In the genomic region with DNA sequence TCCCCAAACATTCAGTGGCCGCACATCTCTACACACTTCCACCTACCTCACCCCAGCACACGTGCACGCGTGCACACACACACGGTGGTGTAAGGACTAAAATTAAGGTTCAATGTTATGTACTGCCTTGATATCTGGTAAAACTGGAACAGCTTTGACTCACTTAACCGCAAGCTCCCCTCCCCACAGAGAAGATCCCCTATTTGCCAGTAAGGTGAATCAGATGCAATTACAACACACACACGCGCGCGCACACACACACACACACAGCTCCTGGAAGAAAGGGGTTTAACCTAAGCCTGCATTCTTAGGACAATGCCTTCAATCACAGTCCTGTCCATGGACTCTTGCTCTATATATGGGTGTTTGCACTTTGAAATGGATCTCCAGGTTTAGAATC, we compare ENCODE assay signal across 30 cellular contexts. TPM values are rescaled to one million over a fixed set of nuclear protein-coding genes. Genes with fewer than 3 reads are reported as not detected.
DNase-seq lines count a peak whose midpoint lies in the region; ATAC-seq and TF ChIP-seq lines count a peak whose summit lies in the region.
"Had no signal": no experiment of that assay in that cellular context is flagged by ENCODE, and none has a peak within 500 bp of the region (broad histone marks: within the 10 kb centered on the region; RNA-seq: fewer than 3 reads in every experiment).

No MANE protein-coding gene starts in this region.

- H3K4me3 Mint-ChIP-seq in stimulated activated naive CD8-positive, alpha-beta T cell treated with anti-CD3 and anti-CD28 coated beads, Interleukin-15, amount 100 ng/mL, for 72 hours = no peak overlapping the region
- H3K4me3 Mint-ChIP-seq: activated CD8-positive, alpha-beta memory T cell treated with anti-CD3 and anti-CD28 coated beads, Interleukin-2, amount 10 ng/mL, durations not matched to agents 7 days and 5 days; activated naive CD8-positive, alpha-beta T cell treated with anti-CD3 and anti-CD28 coated beads, Interleukin-2, amount 50 U/mL, for 24 hours; activated T-cell treated with anti-CD3 and anti-CD28 coated beads, Interleukin-2, amount 50 U/mL, for 72 hours; B cell; CD8-positive, alpha-beta T cell; GM23338; neural crest cell; T-helper 1 cell treated with Interleukin-12 subunit alpha and Interleukin-12 subunit beta and Interleukin-4 antibody, amounts not matched to agents 30 μg/mL and 1 μg/mL, for 36 hours had no signal

- H3K27ac Mint-ChIP-seq in stimulated activated naive CD8-positive, alpha-beta T cell treated with anti-CD3 and anti-CD28 coated beads, Interleukin-15, amount 100 ng/mL, for 72 hours = no peak overlapping the region
- H3K27ac Mint-ChIP-seq: activated CD8-positive, alpha-beta memory T cell treated with anti-CD3 and anti-CD28 coated beads, Interleukin-2, amount 10 ng/mL, durations not matched to agents 7 days and 5 days; activated naive CD8-positive, alpha-beta T cell treated with anti-CD3 and anti-CD28 coated beads, Interleukin-2, amount 50 U/mL, for 24 hours; activated T-cell treated with anti-CD3 and anti-CD28 coated beads, Interleukin-2, amount 50 U/mL, for 72 hours; B cell; CD8-positive, alpha-beta T cell; GM23338; T-helper 1 cell treated with Interleukin-12 subunit alpha and Interleukin-12 subunit beta and Interleukin-4 antibody, amounts not matched to agents 30 μg/mL and 1 μg/mL, for 36 hours had no signal

- H3K4me1 Mint-ChIP-seq in stimulated activated naive CD8-positive, alpha-beta T cell treated with anti-CD3 and anti-CD28 coated beads, Interleukin-15, amount 100 ng/mL, for 72 hours = peaks cover 5% of the 10 kb centered on the region
- H3K4me1 Mint-ChIP-seq: activated naive CD8-positive, alpha-beta T cell treated with anti-CD3 and anti-CD28 coated beads, Interleukin-2, amount 50 U/mL, for 24 hours had no signal

- peak; percentile 49 for ATAC-seq in stimulated activated naive CD8-positive, alpha-beta T cell treated with anti-CD3 and anti-CD28 coated beads, Interleukin-15, amount 100 ng/mL, for 72 hours
- ATAC-seq in stimulated activated naive CD8-positive, alpha-beta T cell treated with anti-CD3 and anti-CD28 coated beads, Interleukin-15, Interleukin-2, amounts not matched to agents 100 U/mL and 50 U/mL, for 24 hours = no peak
- ATAC-seq in RWPE2 (ENCODE audit: low read depth) (peak; percentile 81), SK-N-SH treated with all-trans-retinoic acid at 6 μM for 48 hours (no peak), HG03025 (IDR thresholded peaks at IDR 0.05; ENCODE audit: low FRiP score, unreplicated experiment) (no peak)
- ATAC-seq: activated CD4-positive, CD25-positive, alpha-beta regulatory T cell treated with anti-CD3 and anti-CD28 coated beads, Interleukin-2, amount 50 U/mL, for 24 hours; activated CD8-positive, alpha-beta memory T cell treated with anti-CD3 and anti-CD28 coated beads, Interleukin-2, amount 10 ng/mL, durations not matched to agents 7 days and 5 days; activated naive CD8-positive, alpha-beta T cell treated with anti-CD3 and anti-CD28 coated beads, Interleukin-2, amount 50 U/mL, for 24 hours; activated T-cell treated with anti-CD3 and anti-CD28 coated beads, Interleukin-2, amount 50 U/mL, for 72 hours; CD8-positive, alpha-beta T cell; GM23338; left lobe of liver; pancreas had no signal

- no peaks in the 10 kb centered on the region for H3K4me1 ChIP-seq in RWPE2 (ENCODE audit: insufficient read depth, poor library complexity, severe bottlenecking)
- no peaks in the 10 kb centered on the region for H3K4me1 ChIP-seq in uterus
- H3K4me1 ChIP-seq: pancreas, testis, vagina had no signal

- TF ChIP-seq CTCF in RWPE2 (IDR thresholded peaks at IDR 0.05; ENCODE audit: poor library complexity, severe bottlenecking) (no peak), fibroblast of mammary gland (conservative IDR thresholded peaks at IDR 0.05; ENCODE audit: control insufficient read depth, insufficient read depth, low read depth, low read length) (no peak), uterus (IDR thresholded peaks at IDR 0.05) (no peak)

- H3K9me3 ChIP-seq in RWPE2 (ENCODE audit: severe bottlenecking) = no peaks in the 10 kb centered on the region
- no peaks in the 10 kb centered on the region for H3K9me3 ChIP-seq in uterus
- H3K9me3 ChIP-seq: pancreas, testis, vagina had no signal

- H3K27me3 ChIP-seq in RWPE2 (ENCODE audit: insufficient read depth, poor library complexity, severe bottlenecking) (no peaks in the 10 kb centered on the region), uterus (no peaks in the 10 kb centered on the region)
- H3K27me3 ChIP-seq: pancreas, testis, vagina had no signal

- H3K9me3 Mint-ChIP-seq in stimulated activated naive CD8-positive, alpha-beta T cell treated with anti-CD3 and anti-CD28 coated beads, Interleukin-15, amount 100 ng/mL, for 72 hours = no peaks in the 10 kb centered on the region
- H3K9me3 Mint-ChIP-seq: activated naive CD8-positive, alpha-beta T cell treated with anti-CD3 and anti-CD28 coated beads, Interleukin-2, amount 50 U/mL, for 24 hours; activated T-cell treated with anti-CD3 and anti-CD28 coated beads, Interleukin-2, amount 50 U/mL, for 72 hours; CD8-positive, alpha-beta T cell; GM23338; neural crest cell; T-helper 1 cell treated with Interleukin-12 subunit alpha and Interleukin-12 subunit beta and Interleukin-4 antibody, amounts not matched to agents 30 μg/mL and 1 μg/mL, for 36 hours had no signal

- H3K4me3 ChIP-seq in RWPE2 (ENCODE audit: severe bottlenecking) = no peak overlapping the region
- H3K4me3 ChIP-seq in fibroblast of mammary gland (ENCODE audit: control insufficient read depth, low read depth, low read length) = no peak overlapping the region
- H3K4me3 ChIP-seq in uterus = no peak overlapping the region
- H3K4me3 ChIP-seq: GM12878, GM23338, pancreas, SK-N-MC, testis, vagina had no signal

- peaks cover 7% of the 10 kb centered on the region for H3K27me3 Mint-ChIP-seq in stimulated activated naive CD8-positive, alpha-beta T cell treated with anti-CD3 and anti-CD28 coated beads, Interleukin-15, amount 100 ng/mL, for 72 hours

- H3K27ac ChIP-seq in RWPE2 (ENCODE audit: poor library complexity, severe bottlenecking) (no peak overlapping the region), uterus (no peak overlapping the region)
- H3K27ac ChIP-seq: pancreas, SK-N-MC, testis, vagina had no signal

- TF ChIP-seq POLR2A in uterus (IDR thresholded peaks at IDR 0.05) = no peak

- no peak for DNase-seq in stimulated activated naive CD8-positive, alpha-beta T cell treated with anti-CD3 and anti-CD28 coated beads, Interleukin-15, amount 100 ng/mL, for 72 hours
- no peak for DNase-seq in stimulated activated naive CD8-positive, alpha-beta T cell treated with anti-CD3 and anti-CD28 coated beads, Interleukin-15, Interleukin-2, amounts not matched to agents 100 U/mL and 50 U/mL, for 24 hours
- no peak for DNase-seq in RWPE2 (ENCODE audit: low spot score)
- peak; percentile 13 for DNase-seq in fibroblast of mammary gland (ENCODE audit: low read depth)
- DNase-seq in uterus = no peak
- no peak for DNase-seq in activated naive CD4-positive, alpha-beta T cell (lab: John Stamatoyannopoulos, UW)
- DNase-seq: ACHN; activated CD4-positive, alpha-beta T cell treated with anti-CD3 and anti-CD28 coated beads, Interleukin-2, amount 50 U/mL, for 4 hours; activated CD8-positive, alpha-beta memory T cell treated with anti-CD3 and anti-CD28 coated beads, Interleukin-2, amount 10 ng/mL, durations not matched to agents 7 days and 5 days; activated naive CD8-positive, alpha-beta T cell treated with anti-CD3 and anti-CD28 coated beads, Interleukin-2, amount 50 U/mL, for 24 hours; activated T-cell treated with anti-CD3 and anti-CD28 coated beads, Interleukin-2, amount 50 U/mL, for 72 hours; CD8-positive, alpha-beta T cell; dermis blood vessel endothelial cell; EL; pancreas; retina; stimulated activated naive CD4-positive, alpha-beta T cell; testis had no signal

- intact Hi-C loops in uterus (cut with DNase I; ENCODE audit: low total_unique reads) = no loop called here

- H3K36me3 ChIP-seq in RWPE2 (ENCODE audit: low read depth) = no peaks in the 10 kb centered on the region
- H3K36me3 ChIP-seq in uterus = no peaks in the 10 kb centered on the region
- H3K36me3 ChIP-seq: pancreas, vagina had no signal

TF ChIP-seq in SK-N-SH treated with all-trans-retinoic acid at 6 μM for 48 hours, 23 proteins besides CTCF, POLR2A, EP300 and RAD21 (continues in another document):
- TF ChIP-seq, protein P1, sequence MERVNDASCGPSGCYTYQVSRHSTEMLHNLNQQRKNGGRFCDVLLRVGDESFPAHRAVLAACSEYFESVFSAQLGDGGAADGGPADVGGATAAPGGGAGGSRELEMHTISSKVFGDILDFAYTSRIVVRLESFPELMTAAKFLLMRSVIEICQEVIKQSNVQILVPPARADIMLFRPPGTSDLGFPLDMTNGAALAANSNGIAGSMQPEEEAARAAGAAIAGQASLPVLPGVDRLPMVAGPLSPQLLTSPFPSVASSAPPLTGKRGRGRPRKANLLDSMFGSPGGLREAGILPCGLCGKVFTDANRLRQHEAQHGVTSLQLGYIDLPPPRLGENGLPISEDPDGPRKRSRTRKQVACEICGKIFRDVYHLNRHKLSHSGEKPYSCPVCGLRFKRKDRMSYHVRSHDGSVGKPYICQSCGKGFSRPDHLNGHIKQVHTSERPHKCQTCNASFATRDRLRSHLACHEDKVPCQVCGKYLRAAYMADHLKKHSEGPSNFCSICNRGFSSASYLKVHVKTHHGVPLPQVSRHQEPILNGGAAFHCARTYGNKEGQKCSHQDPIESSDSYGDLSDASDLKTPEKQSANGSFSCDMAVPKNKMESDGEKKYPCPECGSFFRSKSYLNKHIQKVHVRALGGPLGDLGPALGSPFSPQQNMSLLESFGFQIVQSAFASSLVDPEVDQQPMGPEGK (CRISPR knock-in tag; IDR thresholded peaks at IDR 0.05; ENCODE audit: borderline replicate concordance) = no peak
- no peak for TF ChIP-seq PPARA (CRISPR knock-in tag; IDR thresholded peaks at IDR 0.05; ENCODE audit: borderline replicate concordance)
- TF ChIP-seq ZNF8 (CRISPR knock-in tag; IDR thresholded peaks at IDR 0.05) = no peak
- no peak for TF ChIP-seq GLIS3 (CRISPR knock-in tag; IDR thresholded peaks at IDR 0.05)
- no peak for TF ChIP-seq ZFP3 (CRISPR knock-in tag; IDR thresholded peaks at IDR 0.05)
- TF ChIP-seq, protein P2, sequence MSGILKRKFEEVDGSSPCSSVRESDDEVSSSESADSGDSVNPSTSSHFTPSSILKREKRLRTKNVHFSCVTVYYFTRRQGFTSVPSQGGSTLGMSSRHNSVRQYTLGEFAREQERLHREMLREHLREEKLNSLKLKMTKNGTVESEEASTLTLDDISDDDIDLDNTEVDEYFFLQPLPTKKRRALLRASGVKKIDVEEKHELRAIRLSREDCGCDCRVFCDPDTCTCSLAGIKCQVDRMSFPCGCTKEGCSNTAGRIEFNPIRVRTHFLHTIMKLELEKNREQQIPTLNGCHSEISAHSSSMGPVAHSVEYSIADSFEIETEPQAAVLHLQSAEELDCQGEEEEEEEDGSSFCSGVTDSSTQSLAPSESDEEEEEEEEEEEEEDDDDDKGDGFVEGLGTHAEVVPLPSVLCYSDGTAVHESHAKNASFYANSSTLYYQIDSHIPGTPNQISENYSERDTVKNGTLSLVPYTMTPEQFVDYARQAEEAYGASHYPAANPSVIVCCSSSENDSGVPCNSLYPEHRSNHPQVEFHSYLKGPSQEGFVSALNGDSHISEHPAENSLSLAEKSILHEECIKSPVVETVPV (CRISPR knock-in tag; IDR thresholded peaks at IDR 0.05) = no peak

RNA-seq across cellular contexts. Expression of a gene that starts 25.5 kb away (rescaled TPM):
- 100 to 1,000 TPM in 1 of 4 donors, 10 to 100 TPM in 3; 41.2 to 122 (median 74.0) TPM for total RNA-seq in uterus

RNA-seq across cellular contexts. Expression of a gene that starts 43.2 kb away (rescaled TPM):
- under 1 TPM in 1 of 4 donors, not detected in 3; 0.91 TPM for total RNA-seq in uterus
- total RNA-seq: CD8-positive, alpha-beta T cell; dermis blood vessel endothelial cell; GM12878; skeletal muscle tissue; vagina had no signal

Comparison
In these comparisons a context has a peak if more than half of its experiments do, and no peak if none do; other contexts are left out.
1. ATAC-seq: peak in stimulated activated naive CD8-positive, alpha-beta T cell treated with anti-CD3 and anti-CD28 coated beads, Interleukin-15, amount 100 ng/mL, for 72 hours (single experiment) and RWPE2 (single experiment); none in stimulated activated naive CD8-positive, alpha-beta T cell treated with anti-CD3 and anti-CD28 coated beads, Interleukin-15, Interleukin-2, amounts not matched to agents 100 U/mL and 50 U/mL, for 24 hours (single experiment), SK-N-SH treated with all-trans-retinoic acid at 6 μM for 48 hours (single experiment) and HG03025 (single experiment).